8 cellular contexts compared by ENCODE assay signal in genomic region chr17:74981318-74981978, GRCh38. TPM values are rescaled to one million over a fixed set of nuclear protein-coding genes. Genes with fewer than 3 reads are reported as not detected.
DNase-seq lines count a peak whose midpoint lies in the region; ATAC-seq and TF ChIP-seq lines count a peak whose summit lies in the region.

No MANE protein-coding gene starts in this region.

- H3K4me3 ChIP-seq in DND-41 (ENCODE audit: low read depth in 1 of 2, low read length in 2 of 2) (peak overlapping the region; percentile 1 to 56; a peak in 3 of 4 replicates), fibroblast of lung (replicated peaks in 1 of 4; ENCODE audit: control extremely low read depth in 1 of 4, insufficient read depth in 1 of 4, low read depth in 3 of 4, low read length in 4 of 4) (peak overlapping the region; percentile 66 to 77 (median 72))

- H3K4me2 ChIP-seq in DND-41 (ENCODE audit: insufficient read depth, low read length) (peak overlapping the region; percentile 70), fibroblast of lung (ENCODE audit: extremely low read depth, insufficient read depth, low read length) (peak overlapping the region; percentile 99)

- peaks cover 0 to 6% of the 10 kb centered on the region in 2 donors for H3K27me3 Mint-ChIP-seq in T-cell
- H3K27me3 Mint-ChIP-seq in progenitor cell of endocrine pancreas, result peaks cover 11% of the 10 kb centered on the region

- H3K9me3 Mint-ChIP-seq in T-cell (no peaks in the 10 kb centered on the region), progenitor cell of endocrine pancreas (ENCODE audit: low read depth) (no peaks in the 10 kb centered on the region)

- peak overlapping the region; percentile 70 for H2AFZ ChIP-seq in DND-41 (ENCODE audit: low read depth, low read length)
- peak overlapping the region; percentile 95 for H2AFZ ChIP-seq in fibroblast of lung (ENCODE audit: low read length)

- H3K9ac ChIP-seq in DND-41 (ENCODE audit: low read depth, low read length) (peak overlapping the region; percentile 40), fibroblast of lung (ENCODE audit: insufficient read depth, low read length) (no peak overlapping the region)

- H4K20me1 ChIP-seq in DND-41 (ENCODE audit: insufficient read depth, low read length) (no peaks in the 10 kb centered on the region), fibroblast of lung (ENCODE audit: control insufficient read depth, extremely low read depth, insufficient read depth, low read length) (no peaks in the 10 kb centered on the region)

- no peak for DNase-seq in DND-41
- no peak for DNase-seq in T-cell
- DNase-seq in fibroblast of lung (ENCODE audit: low read depth in 2 of 2), result no peak
- DNase-seq in progenitor cell of endocrine pancreas (ENCODE audit: low spot score, unreplicated experiment), result no peak
- no peak for DNase-seq in NCI-H510A treated with DMSO at 0.1 percent for 48 hours (lab: John Stamatoyannopoulos, UW)
- DNase-seq in DMS114 treated with DMSO at 0.1 percent for 48 hours (lab: John Stamatoyannopoulos, UW; ENCODE audit: unreplicated experiment), result no peak

- H3K36me3 Mint-ChIP-seq in T-cell (no peaks in the 10 kb centered on the region), progenitor cell of endocrine pancreas (ENCODE audit: insufficient read depth) (no peaks in the 10 kb centered on the region)

- peak overlapping the region; percentile 76 to 89 (median 87) for H3K4me3 Mint-ChIP-seq in T-cell
- peak overlapping the region; percentile 83 for H3K4me3 Mint-ChIP-seq in progenitor cell of endocrine pancreas (ENCODE audit: low read depth)

- ATAC-seq in DND-41 (ENCODE audit: insufficient read depth, low read depth) (no peak; the same call in 2 of the 3 replicates), T-cell (replicated peaks in 1 of 4) (peak; percentile 2 to 23 (median 12)), GM19397 (IDR thresholded peaks at IDR 0.05; ENCODE audit: unreplicated experiment) (no peak), GM18907 (IDR thresholded peaks at IDR 0.05; ENCODE audit: unreplicated experiment) (no peak)

- H3K27me3 ChIP-seq in DND-41 (ENCODE audit: insufficient read depth, low read length, poor library complexity) (peaks cover 5% of the 10 kb centered on the region), fibroblast of lung (ENCODE audit: control insufficient read depth, insufficient read depth, low read length) (peaks cover 4% of the 10 kb centered on the region)

- peaks cover 19% of the 10 kb centered on the region for H3K4me1 ChIP-seq in DND-41 (ENCODE audit: insufficient read depth, low read length)
- peaks cover 10% of the 10 kb centered on the region for H3K4me1 ChIP-seq in fibroblast of lung (ENCODE audit: control insufficient read depth, extremely low read depth, insufficient read depth, low read length)

- H3K36me3 ChIP-seq in DND-41 (ENCODE audit: insufficient read depth, low read length) (no peaks in the 10 kb centered on the region), fibroblast of lung (ENCODE audit: control insufficient read depth, insufficient read depth, low read length) (no peaks in the 10 kb centered on the region)

- H3K9me3 ChIP-seq in DND-41 (ENCODE audit: insufficient read depth, low read length, severe bottlenecking), result no peaks in the 10 kb centered on the region
- H3K9me3 ChIP-seq in fibroblast of lung (ENCODE audit: control insufficient read depth, insufficient read depth, low read depth, low read length), result no peaks in the 10 kb centered on the region

- CTCF ChIA-PET in T-cell (lab: Charles Lee), result no interaction called here

- H3K79me2 ChIP-seq in DND-41 (ENCODE audit: insufficient read depth, low read length), result no peaks in the 10 kb centered on the region
- no peaks in the 10 kb centered on the region for H3K79me2 ChIP-seq in fibroblast of lung (ENCODE audit: control insufficient read depth, insufficient read depth, low read length)

- TF ChIP-seq CTCF in DND-41 (IDR thresholded peaks at IDR 0.05; ENCODE audit: borderline replicate concordance, extremely low read depth, low read length, poor library complexity, severe bottlenecking) (no peak), fibroblast of lung (conservative IDR thresholded peaks at IDR 0.05 in 1 of 2, IDR thresholded peaks at IDR 0.05 in 1 of 2; ENCODE audit: low read depth in 1 of 2, low read length in 2 of 2) (no peak), progenitor cell of endocrine pancreas (IDR thresholded peaks at IDR 0.05; ENCODE audit: unreplicated experiment) (no peak)

- H3K27ac Mint-ChIP-seq in T-cell (peak overlapping the region; percentile 84 to 91), progenitor cell of endocrine pancreas (peak overlapping the region; percentile 95)

- peaks cover 13 to 16% (median 16%) of the 10 kb centered on the region in 3 donors for H3K4me1 Mint-ChIP-seq in T-cell
- peaks cover 4% of the 10 kb centered on the region for H3K4me1 Mint-ChIP-seq in progenitor cell of endocrine pancreas (ENCODE audit: low read depth)

- peak overlapping the region; percentile 27; the same call in 1 of the 2 replicates for H3K27ac ChIP-seq in DND-41 (ENCODE audit: low read length)
- H3K27ac ChIP-seq in fibroblast of lung (ENCODE audit: insufficient read depth, low read length), result peak overlapping the region; percentile 63

- POLR2A ChIA-PET in T-cell (lab: Charles Lee), result no interaction called here

RNA-seq across cellular contexts. Expression of gene CDR2L, which starts 6.0 kb away (rescaled TPM):
- total RNA-seq in T-cell (under 1 TPM in 4 of 5 donors, not detected in 1; 0.12 to 0.29 (median 0.19) TPM), fibroblast of lung (6.7 and 12.2 TPM in 2 replicates), progenitor cell of endocrine pancreas (17.2 and 17.8 TPM in 2 replicates)
- polyA plus RNA-seq in fibroblast of lung, result 8.5 and 9.7 TPM in 2 replicates
- polyA plus RNA-seq in fibroblast of lung (2012), result 15.6 and 18.4 TPM in 2 replicates
- 16.5 and 17.2 TPM in 2 replicates for polyA minus RNA-seq in fibroblast of lung (ENCODE audit: low replicate concordance)

RNA-seq across cellular contexts. Expression of gene HID1, which starts 8.9 kb away (rescaled TPM):
- total RNA-seq in T-cell (10 to 100 TPM; 12.7 to 21.0 (median 14.5) TPM), fibroblast of lung (under 0.01 and 0.17 TPM in 2 replicates), progenitor cell of endocrine pancreas (94.2 and 101 TPM in 2 replicates)
- polyA plus RNA-seq in fibroblast of lung, result 0.23 and 0.27 TPM in 2 replicates
- polyA plus RNA-seq in fibroblast of lung (2012), result 0.12 and 0.28 TPM in 2 replicates
- 1.7 TPM in 1 of 2 replicates, not detected in the other for polyA minus RNA-seq in fibroblast of lung (ENCODE audit: low replicate concordance)

RNA-seq across cellular contexts. Expression of gene MRPL58, which starts 31.0 kb away (rescaled TPM):
- total RNA-seq in T-cell (10 to 100 TPM; 15.6 to 30.6 (median 26.6) TPM), fibroblast of lung (26.5 and 35.2 TPM in 2 replicates), progenitor cell of endocrine pancreas (26.5 and 26.8 TPM in 2 replicates)
- 49.1 and 60.8 TPM in 2 replicates for polyA plus RNA-seq in fibroblast of lung
- polyA plus RNA-seq in fibroblast of lung (2012), result 42.0 and 60.0 TPM in 2 replicates
- polyA minus RNA-seq in fibroblast of lung (ENCODE audit: low replicate concordance), result 7.4 and 11.2 TPM in 2 replicates

RNA-seq across cellular contexts. Expression of gene OTOP3, which starts 45.8 kb away (rescaled TPM):
- total RNA-seq in T-cell (not detected), fibroblast of lung (not detected in 2 replicates), progenitor cell of endocrine pancreas (0.57 and 0.67 TPM in 2 replicates)
- polyA plus RNA-seq in fibroblast of lung, result not detected in 2 replicates
- not detected in 2 replicates for polyA plus RNA-seq in fibroblast of lung (2012)
- polyA minus RNA-seq in fibroblast of lung (ENCODE audit: low replicate concordance), result not detected in 2 replicates

RNA-seq across cellular contexts. Expression of gene OTOP2, which starts 57.4 kb away (rescaled TPM):
- total RNA-seq in T-cell (not detected), fibroblast of lung (not detected in 2 replicates), progenitor cell of endocrine pancreas (not detected in 2 replicates)
- polyA plus RNA-seq in fibroblast of lung, result not detected in 2 replicates
- not detected in 2 replicates for polyA plus RNA-seq in fibroblast of lung (2012)
- not detected in 2 replicates for polyA minus RNA-seq in fibroblast of lung (ENCODE audit: low replicate concordance)

Comparison
In these comparisons a context has a peak if more than half of its experiments do, and no peak if none do; other contexts are left out.
1. ATAC-seq: peak in T-cell (4 of 4); none in DND-41 (single experiment), GM19397 (single experiment) and GM18907 (single experiment).
2. RNA of gene HID1, which starts 8.9 kb away (total RNA-seq): 94.2 to 101 TPM in progenitor cell of endocrine pancreas and 12.7 to 21.0 TPM in T-cell; under 0.01 to 0.17 TPM in fibroblast of lung; every median in the first group is over 10 times any median in the second.